In the genomic region with DNA sequence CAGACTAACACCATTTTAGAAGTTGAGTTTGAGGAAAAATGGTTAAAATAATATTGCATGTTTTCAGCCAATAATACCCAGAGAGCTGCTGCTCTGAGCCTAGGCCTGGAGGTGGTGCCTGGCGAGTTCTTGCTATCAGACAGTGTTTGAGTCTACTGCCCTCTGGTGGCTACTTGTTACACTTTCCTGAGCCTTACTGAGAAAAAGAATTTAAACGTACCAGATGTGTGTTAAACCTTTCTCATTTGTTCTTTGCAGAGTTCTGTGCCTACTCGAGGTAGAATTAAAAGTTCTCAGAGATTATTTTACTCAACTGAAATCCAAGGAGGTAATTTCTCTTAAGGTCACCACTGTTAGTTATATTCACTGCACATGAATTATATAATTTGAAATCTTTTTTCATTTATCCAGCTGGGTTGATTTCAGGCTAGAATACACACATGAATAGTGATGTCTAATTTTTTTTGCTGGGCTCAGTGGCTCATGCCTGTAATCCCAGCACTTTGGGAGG, we compare ENCODE assay signal across 8 cellular contexts. TPM values are rescaled to one million over a fixed set of nuclear protein-coding genes. Genes with fewer than 3 reads are reported as not detected.
DNase-seq lines count a peak whose midpoint lies in the region; ATAC-seq and TF ChIP-seq lines count a peak whose summit lies in the region.

No MANE protein-coding gene starts in this region.

- H3K9me3 ChIP-seq in lower lobe of right lung: no peaks in the 10 kb centered on the region

- peak overlapping the region; percentile 62 for H3K27ac Mint-ChIP-seq in activated CD4-positive, alpha-beta T cell treated with anti-CD3 and anti-CD28 coated beads, Interleukin-2, amount 10 ng/mL, durations not matched to agents 7 days and 5 days

- H3K36me3 ChIP-seq in BJ (ENCODE audit: control insufficient read depth, insufficient read depth, low read length) (no peaks in the 10 kb centered on the region), lower lobe of right lung (peaks cover 5% of the 10 kb centered on the region)

- H3K9me3 Mint-ChIP-seq in activated CD4-positive, alpha-beta T cell treated with anti-CD3 and anti-CD28 coated beads, Interleukin-2, amount 10 ng/mL, durations not matched to agents 7 days and 5 days: no peaks in the 10 kb centered on the region

- H3K27me3 ChIP-seq in BJ (ENCODE audit: control insufficient read depth, insufficient read depth, low read length) (no peaks in the 10 kb centered on the region), dorsolateral prefrontal cortex (no peaks in the 10 kb centered on the region), lower lobe of right lung (ENCODE audit: low read depth) (no peaks in the 10 kb centered on the region)

- peaks cover 6% of the 10 kb centered on the region for H3K4me1 Mint-ChIP-seq in activated CD4-positive, alpha-beta T cell treated with anti-CD3 and anti-CD28 coated beads, Interleukin-2, amount 10 ng/mL, durations not matched to agents 7 days and 5 days

- peaks cover 20% of the 10 kb centered on the region for H3K4me1 ChIP-seq in lower lobe of right lung

- peak; percentile 22 for DNase-seq in BJ (ENCODE audit: low read depth)
- peak; percentile 68 for DNase-seq in HK-2 (ENCODE audit: unreplicated experiment)
- peak; percentile 84 for DNase-seq in NCI-H774 (lab: John Stamatoyannopoulos, UW)
- peak; percentile 92 for DNase-seq in activated CD4-positive, alpha-beta T cell treated with anti-CD3 and anti-CD28 coated beads, Interleukin-2, amount 10 ng/mL, durations not matched to agents 7 days and 5 days
- peak; percentile 26 to 91 (median 72) for DNase-seq in dorsolateral prefrontal cortex
- peak; percentile 75 for DNase-seq in lower lobe of right lung
- DNase-seq in stimulated activated CD8-positive, alpha-beta memory T cell treated with anti-CD3 and anti-CD28 coated beads, Interleukin-12 subunit alpha, Interleukin-12 subunit beta, amount 100 ng/mL, for 24 hours (ENCODE audit: extremely low read depth): peak; percentile 42

- POLR2A ChIA-PET in BJ (lab: Charles Lee): no interaction called here
- POLR2A ChIA-PET in activated CD4-positive, alpha-beta T cell treated with anti-CD3 and anti-CD28 coated beads, Interleukin-2, amount 10 ng/mL, durations not matched to agents 7 days and 5 days (lab: Charles Lee): interaction anchor here (0.9 to 1.2 kb wide), 2 partner anchors 220 to 231 kb away, joined by 3 to 4 read pairs; no protein-coding TSS in a partner anchor

- H3K27ac ChIP-seq in dorsolateral prefrontal cortex (peak overlapping the region in 6 of 59 donors; percentile 3 to 30 (median 14)), lower lobe of right lung (no peak overlapping the region)

- H3K4me3 ChIP-seq in BJ (ENCODE audit: low read depth, low read length) (no peak overlapping the region), dorsolateral prefrontal cortex (no peak overlapping the region), lower lobe of right lung (no peak overlapping the region)

- intact Hi-C loops in dorsolateral prefrontal cortex (cut with DNase I): loop anchor here (2.0 to 10.0 kb wide), 4 partner anchors 224 to 286 kb away; no protein-coding TSS in a partner anchor
- intact Hi-C loops in lower lobe of right lung (cut with DNase I): loop anchor here (10.0 kb wide), 1 partner anchor 224 kb away; no protein-coding TSS in a partner anchor

- no peaks in the 10 kb centered on the region for H3K27me3 Mint-ChIP-seq in activated CD4-positive, alpha-beta T cell treated with anti-CD3 and anti-CD28 coated beads, Interleukin-2, amount 10 ng/mL, durations not matched to agents 7 days and 5 days

- CTCF ChIA-PET in BJ (lab: Yijun Ruan, JAX): interaction anchor here (0.7 to 6.1 kb wide), 31 partner anchors 9 to 293 kb away, joined by 3 to 148 read pairs (median 4); no protein-coding TSS in a partner anchor
- CTCF ChIA-PET in activated CD4-positive, alpha-beta T cell treated with anti-CD3 and anti-CD28 coated beads, Interleukin-2, amount 10 ng/mL, durations not matched to agents 7 days and 5 days (lab: Charles Lee): interaction anchor here (0.7 to 2.6 kb wide), 13 partner anchors 8 to 343 kb away, joined by 3 to 29 read pairs (median 3); no protein-coding TSS in a partner anchor

- H3K4me3 Mint-ChIP-seq in activated CD4-positive, alpha-beta T cell treated with anti-CD3 and anti-CD28 coated beads, Interleukin-2, amount 10 ng/mL, durations not matched to agents 7 days and 5 days: no peak overlapping the region

- TF ChIP-seq CTCF in BJ (IDR thresholded peaks at IDR 0.05; ENCODE audit: insufficient read depth, low read depth, low read length) (peak; percentile 81), dorsolateral prefrontal cortex (IDR thresholded peaks at IDR 0.05 in 54 of 56, conservative IDR thresholded peaks at IDR 0.05 in 2 of 56; ENCODE audit: low read depth in 1 of 56, partially characterized antibody in 56 of 56) (peak; percentile 82 to 98 (median 93)), lower lobe of right lung (IDR thresholded peaks at IDR 0.05) (peak; percentile 87)

- ATAC-seq in GM19372 (IDR thresholded peaks at IDR 0.05; ENCODE audit: low read depth, unreplicated experiment) (peak; percentile 87), lower lobe of right lung (peak; percentile 90 to 91)

- H3K36me3 Mint-ChIP-seq in activated CD4-positive, alpha-beta T cell treated with anti-CD3 and anti-CD28 coated beads, Interleukin-2, amount 10 ng/mL, durations not matched to agents 7 days and 5 days (ENCODE audit: low read depth): peaks cover 11% of the 10 kb centered on the region

RNA-seq across cellular contexts. Expression of a gene that starts 38.2 kb away (rescaled TPM):
- 2.0 and 2.5 TPM in 2 replicates for polyA plus RNA-seq in BJ (2011; rRNA removed)
- polyA minus RNA-seq in BJ (2011; rRNA and poly(A)+ RNA removed): 0.66 and 1.4 TPM in 2 replicates
- total RNA-seq in activated CD4-positive, alpha-beta T cell treated with anti-CD3 and anti-CD28 coated beads, Interleukin-2, amount 10 ng/mL, durations not matched to agents 7 days and 5 days: 10 to 100 TPM; 12.4 to 13.8 TPM
- total RNA-seq in dorsolateral prefrontal cortex (10 to 100 TPM in 12 of 120 experiments, 1 to 10 TPM in 108; 3.7 to 13.9 (median 7.7) TPM), lower lobe of right lung (6.0 TPM)

Comparison
In these comparisons a context has a peak if more than half of its experiments do, and no peak if none do; other contexts are left out.
1. DNase-seq: peak in every context shown above with its lines; median percentile 92 in activated CD4-positive, alpha-beta T cell treated with anti-CD3 and anti-CD28 coated beads, Interleukin-2, amount 10 ng/mL, durations not matched to agents 7 days and 5 days; 84 in NCI-H774; 75 in lower lobe of right lung; 72 in dorsolateral prefrontal cortex; 68 in HK-2; 42 in stimulated activated CD8-positive, alpha-beta memory T cell treated with anti-CD3 and anti-CD28 coated beads, Interleukin-12 subunit alpha, Interleukin-12 subunit beta, amount 100 ng/mL, for 24 hours; 22 in BJ.